9 cellular contexts compared by ENCODE assay signal in the genomic region with DNA sequence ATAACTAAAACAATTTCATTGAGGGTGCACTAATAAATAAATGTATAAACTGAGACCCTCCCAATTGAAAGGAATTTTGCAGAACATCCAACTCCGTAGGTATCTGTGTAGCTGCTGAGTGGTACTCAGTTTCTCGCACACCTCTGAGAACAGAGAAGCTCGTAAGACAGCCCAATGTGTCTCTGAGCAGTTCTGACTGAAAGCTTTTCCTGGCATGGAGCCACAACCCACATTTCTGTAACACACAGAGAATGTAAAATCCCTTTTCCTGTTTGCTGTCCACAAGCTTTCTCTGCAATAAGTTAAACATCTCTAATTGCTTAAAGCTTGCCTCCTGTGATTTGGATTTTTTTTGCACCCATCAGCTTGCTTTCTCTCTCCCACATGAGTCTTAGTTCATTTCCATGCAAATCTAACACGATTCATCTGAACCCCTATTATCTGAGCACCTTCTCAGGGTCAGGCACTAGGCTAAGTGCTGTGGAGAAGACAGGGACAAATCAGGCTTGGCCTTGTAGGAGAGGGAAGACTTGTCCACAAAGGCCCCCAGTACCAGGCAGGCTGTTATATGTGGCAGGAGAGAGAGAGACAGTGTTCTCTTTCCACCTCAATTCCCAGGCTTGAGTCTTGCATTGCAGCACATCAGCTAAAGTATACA. TPM values are rescaled to one million over a fixed set of nuclear protein-coding genes. Genes with fewer than 3 reads are reported as not detected.
DNase-seq lines count a peak whose midpoint lies in the region; ATAC-seq and TF ChIP-seq lines count a peak whose summit lies in the region.
"Had no signal": no experiment of that assay in that cellular context is flagged by ENCODE, and none has a peak within 500 bp of the region (broad histone marks: within the 10 kb centered on the region; RNA-seq: fewer than 3 reads in every experiment).

No MANE protein-coding gene starts in this region.

- TF ChIP-seq EP300 in transverse colon (IDR thresholded peaks at IDR 0.05; ENCODE audit: low read depth), result no peak

- WGBS in transverse colon (ENCODE audit: low coverage in 1 of 2), 2 donors, result 45 to 47% methylated on average over 3 to 4 of the region's 4 CpGs

- TF ChIP-seq CTCF in cardiac muscle cell (IDR thresholded peaks at IDR 0.05; ENCODE audit: low read depth, low read length) (no peak), RWPE2 (IDR thresholded peaks at IDR 0.05; ENCODE audit: poor library complexity, severe bottlenecking) (no peak), transverse colon (IDR thresholded peaks at IDR 0.05) (no peak)

- in situ Hi-C loops in transverse colon (cut with MboI; ENCODE audit: low pct_ligation_motif_present in 1 of 4, low pct_unique_long_range_greater_than_20kb in 1 of 4, low sequenced_read_pairs in 3 of 4), result no loop called here

- H3K36me3 ChIP-seq in cardiac muscle cell (no peaks in the 10 kb centered on the region), RWPE2 (ENCODE audit: low read depth) (no peaks in the 10 kb centered on the region), transverse colon (no peaks in the 10 kb centered on the region)

- no peaks in the 10 kb centered on the region for H3K27me3 ChIP-seq in cardiac muscle cell
- H3K27me3 ChIP-seq in RWPE2 (ENCODE audit: insufficient read depth, poor library complexity, severe bottlenecking), result no peaks in the 10 kb centered on the region
- no peaks in the 10 kb centered on the region for H3K27me3 ChIP-seq in transverse colon

- no peak overlapping the region for H3K27ac ChIP-seq in cardiac muscle cell
- no peak overlapping the region for H3K27ac ChIP-seq in RWPE2 (ENCODE audit: poor library complexity, severe bottlenecking)
- H3K27ac ChIP-seq in transverse colon, result no peak overlapping the region

- H3K4me1 ChIP-seq in cardiac muscle cell (ENCODE audit: low read depth), result no peaks in the 10 kb centered on the region
- no peaks in the 10 kb centered on the region for H3K4me1 ChIP-seq in RWPE2 (ENCODE audit: insufficient read depth, poor library complexity, severe bottlenecking)
- peaks cover 0 to 4% (median 0%) of the 10 kb centered on the region in 4 donors for H3K4me1 ChIP-seq in transverse colon

- no peak for TF ChIP-seq POLR2A in transverse colon (IDR thresholded peaks at IDR 0.05)

- ATAC-seq in Right ventricle myocardium superior (ENCODE audit: poor library complexity) (no peak), RWPE2 (ENCODE audit: low read depth) (peak; percentile 85), HG03135 (IDR thresholded peaks at IDR 0.05; ENCODE audit: unreplicated experiment) (no peak)

- H3K4me3 ChIP-seq in cardiac muscle cell (no peak overlapping the region), RWPE2 (ENCODE audit: severe bottlenecking) (no peak overlapping the region), transverse colon (no peak overlapping the region)

- intact Hi-C loops in Right ventricle myocardium superior (cut with DNase I), result no loop called here
- intact Hi-C loops in transverse colon (cut with DNase I; ENCODE audit: low total_unique reads), result no loop called here

- H3K9me3 ChIP-seq in cardiac muscle cell (ENCODE audit: low read depth) (no peaks in the 10 kb centered on the region), RWPE2 (ENCODE audit: severe bottlenecking) (no peaks in the 10 kb centered on the region), transverse colon (peaks cover 0 to 9% of the 10 kb centered on the region in 2 donors)

- DNase-seq in cardiac muscle cell (ENCODE audit: low read depth in 1 of 2, low spot score in 1 of 2) (peak; percentile 17 to 91), Right ventricle myocardium superior (no peak), RWPE2 (ENCODE audit: low spot score) (no peak), fibroblast of peridontal ligament (ENCODE audit: extremely low read depth) (peak; percentile 80), transverse colon (peak; percentile 19), SW 1271 (lab: John Stamatoyannopoulos, UW) (no peak)
- DNase-seq in activated T-cell treated with anti-CD3 and anti-CD28 coated beads, Interleukin-2, amount 50 U/mL, for 48 hours, result no peak
- DNase-seq: activated CD4-positive, alpha-beta T cell treated with anti-CD3 and anti-CD28 coated beads, Interleukin-2, amount 50 U/mL, for 1 hour had no signal

RNA-seq across cellular contexts. Expression of a gene that starts 44.2 kb away (rescaled TPM):
- total RNA-seq in cardiac muscle cell (0.39 and 0.74 TPM in 2 replicates), Right ventricle myocardium superior (55.9 TPM), transverse colon (10 to 100 TPM in 2 of 4 donors, 1 to 10 TPM in 2; 4.6 to 51.9 (median 10.7) TPM)
- polyA plus RNA-seq in cardiac muscle cell, result 0.99 and 1.3 TPM in 2 replicates

Comparison
In these comparisons a context has a peak if more than half of its experiments do, and no peak if none do; other contexts are left out.
1. DNase-seq: peak in cardiac muscle cell (2 of 2), fibroblast of peridontal ligament (single experiment) and transverse colon (single experiment); none in Right ventricle myocardium superior (single experiment), RWPE2 (single experiment), SW 1271 (0 of 2) and activated T-cell treated with anti-CD3 and anti-CD28 coated beads, Interleukin-2, amount 50 U/mL, for 48 hours (0 of 2).